Comparison of ENCODE assay signal across 8 cellular contexts in the genomic region with DNA sequence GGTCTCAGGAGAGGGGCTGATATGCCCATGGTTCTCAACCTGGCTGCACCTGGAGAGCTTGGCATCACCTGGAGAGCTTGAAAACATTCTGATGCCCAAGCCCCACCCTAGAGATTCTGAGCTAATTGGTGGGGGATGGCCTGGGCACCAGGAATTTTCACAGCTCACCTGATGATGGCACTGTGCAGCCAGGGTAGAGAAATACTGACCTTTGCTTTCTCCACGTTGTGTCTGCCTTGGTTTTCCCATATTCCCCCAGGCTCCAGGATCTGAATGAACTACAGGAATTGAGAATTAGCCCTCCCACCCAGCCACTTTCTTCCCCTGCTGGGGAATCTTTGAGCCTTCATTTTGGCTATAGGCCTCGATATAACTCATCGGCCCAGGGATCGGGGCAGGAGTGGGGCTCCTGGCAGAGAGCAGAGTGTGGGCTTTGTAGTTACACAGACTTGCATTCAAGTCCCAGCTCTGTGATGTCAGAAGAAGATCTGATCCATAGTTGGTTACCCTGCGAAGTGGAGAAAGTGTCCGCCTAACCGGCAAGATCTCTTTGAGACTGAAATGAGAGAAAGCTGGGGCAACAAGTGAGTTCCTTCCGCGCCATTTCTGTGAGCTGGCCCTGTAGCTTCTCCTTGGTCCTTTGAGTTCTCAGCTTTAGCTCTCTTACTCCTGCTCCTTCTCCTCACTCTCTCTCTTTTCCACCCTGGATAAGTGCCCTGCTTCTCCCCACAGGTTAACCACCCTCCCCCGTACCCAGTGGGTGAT. TPM values are rescaled to one million over a fixed set of nuclear protein-coding genes. Genes with fewer than 3 reads are reported as not detected.
DNase-seq lines count a peak whose midpoint lies in the region; ATAC-seq, FAIRE-seq and TF ChIP-seq lines count a peak whose summit lies in the region.

No MANE protein-coding gene starts in this region.

- no peak for FAIRE-seq in urothelium cell line (lab: Jason Lieb, UNC)

- peak; percentile 33 for TF ChIP-seq CTCF in HL-60 (IDR thresholded peaks at IDR 0.05; ENCODE audit: insufficient read depth, low read length)
- TF ChIP-seq CTCF in RWPE1 (conservative IDR thresholded peaks at IDR 0.05; ENCODE audit: low read depth), result peak; percentile 63
- peak; percentile 33 for TF ChIP-seq CTCF in foreskin fibroblast (IDR thresholded peaks at IDR 0.05; ENCODE audit: low read depth, low read length)

- CTCF ChIA-PET in CD4-positive, alpha-beta memory T cell (lab: Charles Lee; ENCODE audit: partially characterized antibody), result interaction anchor here (0.7 to 3.8 kb wide), 17 partner anchors 8 to 389 kb away, joined by 3 to 47 read pairs (median 4); no protein-coding TSS in a partner anchor
- CTCF ChIA-PET in RWPE1 (lab: Yijun Ruan, JAX), result interaction anchor here (0.5 to 1.5 kb wide), 10 partner anchors 31 to 338 kb away, joined by 3 to 6 read pairs (median 4); no protein-coding TSS in a partner anchor

- H3K36me3 Mint-ChIP-seq in CD4-positive, alpha-beta memory T cell, result no peaks in the 10 kb centered on the region

- no peaks in the 10 kb centered on the region for H3K4me1 ChIP-seq in CD4-positive, alpha-beta memory T cell (ENCODE audit: insufficient read depth, low read length)

- no peaks in the 10 kb centered on the region for H3K36me3 ChIP-seq in CD4-positive, alpha-beta memory T cell (ENCODE audit: insufficient read depth, low read length)

- intact Hi-C loops in CD4-positive, alpha-beta memory T cell (cut with micrococcal nuclease), result loop anchor here (2.0 kb wide), 1 partner anchor 33 kb away; the partner anchor contains the start of gene UBE2Q2

- peak in 3 of 5 donors; percentile 4 to 8 (median 6) for DNase-seq in CD4-positive, alpha-beta memory T cell
- DNase-seq in HL-60 (ENCODE audit: low read depth in 1 of 2, low spot score in 1 of 2) (peak in 1 of 2 experiments; percentile 34), RWPE1 (ENCODE audit: low spot score) (peak; percentile 80), foreskin fibroblast (peak in 1 of 2 donors; percentile 53), urothelium cell line (ENCODE audit: low spot score) (peak; percentile 41), T1000 (lab: John Stamatoyannopoulos, UW) (no peak)

- H3K9me3 Mint-ChIP-seq in CD4-positive, alpha-beta memory T cell, result peaks cover 0 to 2% (median 0%) of the 10 kb centered on the region in 8 donors

- POLR2A ChIA-PET in CD4-positive, alpha-beta memory T cell (lab: Charles Lee; ENCODE audit: partially characterized antibody), result interaction anchor here (0.6 to 1.5 kb wide), 2 partner anchors 37 to 437 kb away, joined by 3 read pairs; no protein-coding TSS in a partner anchor
- POLR2A ChIA-PET in RWPE1 (lab: Yijun Ruan, JAX; ENCODE audit: low non-redundant PET), result no interaction called here

- H3K27ac ChIP-seq in CD4-positive, alpha-beta memory T cell (ENCODE audit: low read depth, low read length), result no peak overlapping the region
- no peak overlapping the region for H3K27ac ChIP-seq in HL-60 (replicated peaks)
- H3K27ac ChIP-seq in RWPE1, result no peak overlapping the region

- no peaks in the 10 kb centered on the region for H3K27me3 ChIP-seq in CD4-positive, alpha-beta memory T cell (ENCODE audit: insufficient read depth, low read length)
- H3K27me3 ChIP-seq in HL-60 (ENCODE audit: insufficient read depth, poor library complexity, severe bottlenecking), result no peaks in the 10 kb centered on the region

- no peak for ATAC-seq in GM21723 (IDR thresholded peaks at IDR 0.05; ENCODE audit: unreplicated experiment)
- no peak for ATAC-seq in GM21515 (IDR thresholded peaks at IDR 0.05; ENCODE audit: unreplicated experiment)

- no peak overlapping the region for H3K27ac Mint-ChIP-seq in CD4-positive, alpha-beta memory T cell

- no peak overlapping the region for H3K4me3 Mint-ChIP-seq in CD4-positive, alpha-beta memory T cell

- peaks cover 0 to 6% of the 10 kb centered on the region in 2 donors for H3K27me3 Mint-ChIP-seq in CD4-positive, alpha-beta memory T cell

- no peaks in the 10 kb centered on the region for H3K9me3 ChIP-seq in CD4-positive, alpha-beta memory T cell (ENCODE audit: control insufficient read depth in 1 of 2, low read length in 2 of 2)

- no peaks in the 10 kb centered on the region for H3K4me1 Mint-ChIP-seq in CD4-positive, alpha-beta memory T cell

- H3K4me3 ChIP-seq in CD4-positive, alpha-beta memory T cell (ENCODE audit: low read length in 2 of 2), result no peak overlapping the region
- H3K4me3 ChIP-seq in HL-60 (replicated peaks; ENCODE audit: insufficient read depth, low read length), result no peak overlapping the region
- no peak overlapping the region for H3K4me3 ChIP-seq in foreskin fibroblast (ENCODE audit: low read depth in 1 of 2, low read length in 2 of 2)

RNA-seq across cellular contexts. Expression of gene UBE2Q2, which starts 33.1 kb away (rescaled TPM):
- 10 to 100 TPM; 38.0 to 42.9 TPM for total RNA-seq in CD4-positive, alpha-beta memory T cell
- 10 to 100 TPM; 58.9 to 67.1 TPM for polyA plus RNA-seq in CD4-positive, alpha-beta memory T cell
